In the genomic region with DNA sequence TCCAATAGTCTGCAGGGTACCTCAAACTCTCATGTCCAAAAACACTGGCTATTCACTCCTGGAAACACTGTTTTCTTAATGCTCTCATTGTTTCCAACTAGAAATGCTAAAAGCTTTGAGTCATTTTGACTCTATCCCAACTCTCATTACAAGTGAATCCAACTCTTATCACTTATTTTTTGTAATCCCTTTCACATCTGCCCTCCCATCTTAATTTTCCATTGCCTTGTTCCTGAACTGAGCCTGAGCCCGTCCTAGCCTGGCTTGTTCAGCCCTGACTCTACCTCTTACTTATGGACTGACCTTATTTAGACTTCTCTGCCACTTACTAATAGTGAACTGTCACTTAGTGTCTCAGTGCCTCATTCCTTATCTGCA, we compare ENCODE assay signal across 17 cellular contexts. TPM values are rescaled to one million over a fixed set of nuclear protein-coding genes. Genes with fewer than 3 reads are reported as not detected.
A peak's percentile ranks its signal among the peaks of the same experiment; 100 is the strongest.
DNase-seq lines count a peak whose midpoint lies in the region; ATAC-seq and TF ChIP-seq lines count a peak whose summit lies in the region.
"Had no signal": no experiment of that assay in that cellular context is flagged by ENCODE, and none has a peak within 500 bp of the region (broad histone marks: within the 10 kb centered on the region; RNA-seq: fewer than 3 reads in every experiment).

No MANE protein-coding gene starts in this region.

- TF ChIP-seq POLR2A in heart left ventricle (IDR thresholded peaks at IDR 0.05), result no peak

- H3K27me3 Mint-ChIP-seq in CD8-positive, alpha-beta T cell (ENCODE audit: low read depth), result peaks cover 14% of the 10 kb centered on the region
- H3K27me3 Mint-ChIP-seq: dendritic cell treated with granulocyte-macrophage colony-stimulating factor and Interleukin-4, amounts not matched to agents 40 ng/mL and 50 ng/mL, for 4 days had no signal

- DNase-seq in AG20443 (ENCODE audit: low spot score), result peak; percentile 42
- DNase-seq in astrocyte of the spinal cord (ENCODE audit: low read depth, low spot score), result peak; percentile 83
- no peak for DNase-seq in heart left ventricle
- DNase-seq in sciatic nerve (ENCODE audit: low spot score), result no peak
- DNase-seq in DMS 273 treated with DMSO at 0.1 percent for 48 hours (lab: John Stamatoyannopoulos, UW), result no peak
- no peak for DNase-seq in stimulated activated naive CD4-positive, alpha-beta T cell treated with Interleukin-2 at 50 U/mL for 16 hours (lab: John Stamatoyannopoulos, UW)
- no peak for DNase-seq in CD8-positive, alpha-beta T cell
- DNase-seq: activated CD8-positive, alpha-beta T cell treated with anti-CD3 and anti-CD28 coated beads for 36 hours; activated naive CD4-positive, alpha-beta T cell treated with Interleukin-2 at 50 U/mL for 16 hours; AML-193; GDM1; hippocampal formation; NCI-H187; stimulated activated CD4-positive, alpha-beta T cell treated with anti-CD3 and anti-CD28 coated beads, Interleukin-15, amount 100 ng/mL, for 24 hours; T-helper 9 cell had no signal

- H3K9me3 ChIP-seq in heart left ventricle, result no peaks in the 10 kb centered on the region
- H3K9me3 ChIP-seq in CD8-positive, alpha-beta T cell (ENCODE audit: low read length), result no peaks in the 10 kb centered on the region

- TF ChIP-seq CTCF in astrocyte of the spinal cord (IDR thresholded peaks at IDR 0.05; ENCODE audit: low read depth, low read length) (no peak), heart left ventricle (IDR thresholded peaks at IDR 0.05) (no peak)
- no peak for TF ChIP-seq CTCF in CD8-positive, alpha-beta T cell (IDR thresholded peaks at IDR 0.05)

- no peak overlapping the region for H3K27ac Mint-ChIP-seq in CD8-positive, alpha-beta T cell
- H3K27ac Mint-ChIP-seq: activated CD8-positive, alpha-beta T cell treated with anti-CD3 and anti-CD28 coated beads for 36 hours; dendritic cell treated with granulocyte-macrophage colony-stimulating factor and Interleukin-4, amounts not matched to agents 40 ng/mL and 50 ng/mL, for 4 days had no signal

- no peak overlapping the region for H3K4me3 ChIP-seq in astrocyte of the spinal cord (ENCODE audit: low read depth, low read length)
- no peak overlapping the region for H3K4me3 ChIP-seq in heart left ventricle
- H3K4me3 ChIP-seq in CD8-positive, alpha-beta T cell (ENCODE audit: low read depth, low read length), result no peak overlapping the region

- H3K27ac ChIP-seq in heart left ventricle, result peak overlapping the region; percentile 40 to 86 (median 78)
- H3K27ac ChIP-seq in CD8-positive, alpha-beta T cell (ENCODE audit: low read depth, low read length), result no peak overlapping the region

- in situ Hi-C loops in astrocyte of the spinal cord (cut with HindIII; ENCODE audit: low sequenced_read_pairs), result no loop called here

- H3K27me3 ChIP-seq in heart left ventricle, result no peaks in the 10 kb centered on the region
- no peaks in the 10 kb centered on the region for H3K27me3 ChIP-seq in CD8-positive, alpha-beta T cell (ENCODE audit: insufficient read depth, low read length)

- CTCF ChIA-PET in CD8-positive, alpha-beta T cell (lab: Charles Lee), result no interaction called here

- ATAC-seq in heart left ventricle (peak; percentile 17 to 56 (median 39)), sciatic nerve (peak; percentile 48), HG03457 (IDR thresholded peaks at IDR 0.05; ENCODE audit: unreplicated experiment) (no peak)
- ATAC-seq in CD8-positive, alpha-beta T cell, result no peak
- ATAC-seq: activated CD8-positive, alpha-beta T cell treated with anti-CD3 and anti-CD28 coated beads for 36 hours had no signal

- H3K4me1 ChIP-seq in heart left ventricle, result peaks cover 0 to 81% (median 57%) of the 10 kb centered on the region in 12 donors
- H3K4me1 ChIP-seq in CD8-positive, alpha-beta T cell (ENCODE audit: insufficient read depth, low read length), result no peaks in the 10 kb centered on the region

- intact Hi-C loops in heart left ventricle (cut with DNase I) (loop anchor here in 6 of 10 donors (5.0 to 10.0 kb wide), 3 partner anchors 39 to 76 kb away; no protein-coding TSS in a partner anchor), sciatic nerve (cut with DNase I) (no loop called here)
- intact Hi-C loops in CD8-positive, alpha-beta T cell (cut with DNase I, micrococcal nuclease), result no loop called here

- no peaks in the 10 kb centered on the region for H3K36me3 ChIP-seq in heart left ventricle
- no peaks in the 10 kb centered on the region for H3K36me3 ChIP-seq in CD8-positive, alpha-beta T cell (ENCODE audit: insufficient read depth, low read length)

- no peaks in the 10 kb centered on the region for H3K4me1 Mint-ChIP-seq in CD8-positive, alpha-beta T cell (ENCODE audit: low read depth)

- 16 to 29% (median 25%) methylated on average over 1 of the region's 1 CpG for WGBS in heart left ventricle, 4 donors

- H3K36me3 Mint-ChIP-seq in CD8-positive, alpha-beta T cell, result no peaks in the 10 kb centered on the region

- POLR2A ChIA-PET in CD8-positive, alpha-beta T cell (lab: Charles Lee), result no interaction called here

- no peaks in the 10 kb centered on the region for H3K9me3 Mint-ChIP-seq in CD8-positive, alpha-beta T cell
- H3K9me3 Mint-ChIP-seq: activated CD8-positive, alpha-beta T cell treated with anti-CD3 and anti-CD28 coated beads for 36 hours; dendritic cell treated with granulocyte-macrophage colony-stimulating factor and Interleukin-4, amounts not matched to agents 40 ng/mL and 50 ng/mL, for 4 days had no signal

- no peak overlapping the region for H3K4me3 Mint-ChIP-seq in CD8-positive, alpha-beta T cell
- H3K4me3 Mint-ChIP-seq: activated CD8-positive, alpha-beta T cell treated with anti-CD3 and anti-CD28 coated beads for 36 hours; dendritic cell treated with granulocyte-macrophage colony-stimulating factor and Interleukin-4, amounts not matched to agents 40 ng/mL and 50 ng/mL, for 4 days had no signal

RNA-seq across cellular contexts. Expression of a gene that starts 56.7 kb away (rescaled TPM):
- total RNA-seq in heart left ventricle, result 1 to 10 TPM; 2.0 to 6.6 (median 2.9) TPM
- 1 to 10 TPM; 1.7 to 4.3 TPM for polyA plus RNA-seq in heart left ventricle
- 10.3 TPM for total RNA-seq in sciatic nerve
- not detected for total RNA-seq in CD8-positive, alpha-beta T cell
- total RNA-seq: activated CD8-positive, alpha-beta T cell treated with anti-CD3 and anti-CD28 coated beads for 36 hours had no signal

Comparison
In these comparisons a context has a peak if more than half of its experiments do, and no peak if none do; other contexts are left out.
1. DNase-seq: peak in AG20443 (single experiment) and astrocyte of the spinal cord (single experiment); none in heart left ventricle (0 of 5), sciatic nerve (single experiment), DMS 273 treated with DMSO at 0.1 percent for 48 hours (single experiment), stimulated activated naive CD4-positive, alpha-beta T cell treated with Interleukin-2 at 50 U/mL for 16 hours (single experiment) and CD8-positive, alpha-beta T cell (0 of 7).
2. ATAC-seq: peak in heart left ventricle (4 of 4) and sciatic nerve (single experiment); none in HG03457 (single experiment) and CD8-positive, alpha-beta T cell (single experiment).
3. intact Hi-C loops: an anchor here in heart left ventricle (5.0 to 10.0 kb wide); none called in sciatic nerve and CD8-positive, alpha-beta T cell.